In the genomic region with DNA sequence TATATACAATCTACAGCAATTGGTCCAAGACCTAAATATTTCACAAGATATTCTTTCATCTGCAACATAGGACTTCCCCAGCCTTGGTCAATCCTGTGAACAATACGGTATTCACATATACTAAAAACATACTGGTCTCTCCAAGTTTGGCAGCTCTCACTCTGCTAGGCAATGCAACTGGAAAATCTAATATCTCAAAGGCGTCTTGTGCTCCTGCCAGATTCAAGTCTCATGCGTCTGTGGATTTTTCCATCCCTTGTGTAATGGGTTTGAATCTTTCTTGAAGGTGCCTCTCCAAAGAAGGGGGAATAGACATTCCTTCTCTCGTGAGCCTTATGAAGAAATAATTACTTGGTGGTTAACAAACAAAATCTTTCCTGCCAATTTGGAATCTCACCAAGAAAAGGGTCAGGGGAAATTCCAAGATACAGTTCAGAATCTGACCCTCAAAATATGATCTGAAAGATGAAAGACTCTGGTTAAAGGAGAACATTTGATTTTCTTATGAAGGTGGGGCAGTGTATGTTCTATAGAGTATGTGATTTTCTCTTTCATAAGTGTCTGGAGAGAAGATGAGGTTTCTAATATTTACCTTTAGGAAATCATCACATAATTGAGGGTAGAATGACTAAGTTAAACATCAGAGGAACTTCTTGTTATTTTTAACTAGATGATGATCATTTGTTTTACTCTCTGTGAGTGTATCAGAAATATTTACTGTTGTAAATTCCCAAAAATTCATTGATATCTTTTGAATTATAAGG, we compare ENCODE assay signal across 21 cellular contexts. TPM values are rescaled to one million over a fixed set of nuclear protein-coding genes. Genes with fewer than 3 reads are reported as not detected.
A peak's percentile ranks its signal among the peaks of the same experiment; 100 is the strongest.
DNase-seq lines count a peak whose midpoint lies in the region; ATAC-seq and TF ChIP-seq lines count a peak whose summit lies in the region.
"Had no signal": no experiment of that assay in that cellular context is flagged by ENCODE, and none has a peak within 500 bp of the region (broad histone marks: within the 10 kb centered on the region; RNA-seq: fewer than 3 reads in every experiment).

No MANE protein-coding gene starts in this region.

- no peaks in the 10 kb centered on the region for H3K36me3 ChIP-seq in skeletal muscle satellite cell (ENCODE audit: insufficient read depth, low read length)
- no peaks in the 10 kb centered on the region for H3K36me3 ChIP-seq in adrenal gland (replicated peaks in 1 of 2)
- H3K36me3 ChIP-seq: sigmoid colon had no signal

- H3K4me2 ChIP-seq in skeletal muscle satellite cell (ENCODE audit: low read length) = peak overlapping the region; percentile 2

- intact Hi-C loops in left cardiac atrium (cut with DNase I) (no loop called here), Right ventricle myocardium inferior (cut with DNase I) (no loop called here), adrenal gland (cut with DNase I) (no loop called here)

- no peak for TF ChIP-seq CTCF in adrenal gland (IDR thresholded peaks at IDR 0.05)

- WGBS in adrenal gland, 4 donors = 50 to 71% (median 59%) methylated on average over 4 of the region's 4 CpGs

- no peak overlapping the region for H3K9ac ChIP-seq in skeletal muscle satellite cell (ENCODE audit: low read depth, low read length)

- H3K9me3 ChIP-seq in skeletal muscle satellite cell (replicated peaks; ENCODE audit: low read length) (no peaks in the 10 kb centered on the region), adrenal gland (replicated peaks in 1 of 3) (no peaks in the 10 kb centered on the region)
- H3K9me3 ChIP-seq: Caco-2, sigmoid colon had no signal

- H3K4me1 ChIP-seq in skeletal muscle satellite cell (ENCODE audit: control insufficient read depth, insufficient read depth, low read length) (peaks cover 8% of the 10 kb centered on the region), adrenal gland (replicated peaks in 1 of 2) (no peaks in the 10 kb centered on the region)
- H3K4me1 ChIP-seq: sigmoid colon had no signal

- ATAC-seq in left cardiac atrium (peak; percentile 15 to 16), Right ventricle myocardium inferior (no peak)
- ATAC-seq: activated CD8-positive, alpha-beta T cell treated with anti-CD3 and anti-CD28 coated beads, Interleukin-2, amount 10 ng/mL, durations not matched to agents 7 days and 5 days; esophagus mucosa had no signal

- H3K27me3 ChIP-seq in skeletal muscle satellite cell (ENCODE audit: control insufficient read depth, insufficient read depth, low read length) = no peaks in the 10 kb centered on the region
- H3K27me3 ChIP-seq in adrenal gland = no peaks in the 10 kb centered on the region
- H3K27me3 ChIP-seq: sigmoid colon had no signal

- H3K27ac ChIP-seq in adrenal gland = no peak overlapping the region
- H3K27ac ChIP-seq: sigmoid colon had no signal

- no peak for TF ChIP-seq POLR2A in adrenal gland (IDR thresholded peaks at IDR 0.05)

- no peak overlapping the region for H3K4me3 ChIP-seq in skeletal muscle satellite cell (ENCODE audit: low read length)
- no peak overlapping the region for H3K4me3 ChIP-seq in adrenal gland
- H3K4me3 ChIP-seq: sigmoid colon had no signal

- DNase-seq in left cardiac atrium (no peak), Right ventricle myocardium inferior (ENCODE audit: missing footprints) (no peak), amniotic epithelial cell (ENCODE audit: low read depth) (peak; percentile 48), fibroblast of peridontal ligament (ENCODE audit: extremely low read depth) (peak; percentile 75), adrenal gland (no peak), NOMO-1 (lab: John Stamatoyannopoulos, UW; ENCODE audit: unreplicated experiment in 2 of 2) (no peak), SW 1271 (lab: John Stamatoyannopoulos, UW) (no peak)
- DNase-seq: activated CD8-positive, alpha-beta T cell treated with anti-CD3 and anti-CD28 coated beads, Interleukin-2, amount 10 ng/mL, durations not matched to agents 7 days and 5 days; activated gamma-delta T cell treated with Interleukin-2 at 50 U/mL for 16 hours; amygdala; Caco-2; effector CD8-positive, alpha-beta T cell; mesendoderm; naive B cell; NCI-H1417 treated with DMSO at 0.1 percent for 48 hours; NCI-H2107; NCI-H524; sigmoid colon; T1000 had no signal

RNA-seq across cellular contexts. Expression of gene MBOAT2, which starts 27.6 kb away (rescaled TPM):
- total RNA-seq in left cardiac atrium (1 to 10 TPM; 6.7 to 8.8 TPM), Right ventricle myocardium inferior (13.9 TPM), adrenal gland (1 to 10 TPM in 6 of 8 donors, under 1 TPM in 2; 0.24 to 3.8 (median 2.1) TPM)
- 15.9 and 17.5 TPM in 2 replicates for total RNA-seq in skeletal muscle satellite cell (2012; rRNA removed)
- polyA plus RNA-seq in adrenal gland = 1 to 10 TPM; 1.9 to 3.7 (median 3.4) TPM

Comparison
In these comparisons a context has a peak if more than half of its experiments do, and no peak if none do; other contexts are left out.
1. DNase-seq: peak in amniotic epithelial cell (single experiment) and fibroblast of peridontal ligament (single experiment); none in left cardiac atrium (single experiment), Right ventricle myocardium inferior (single experiment), adrenal gland (0 of 7), NOMO-1 (0 of 2) and SW 1271 (0 of 2).